Comparison of ENCODE assay signal across 21 cellular contexts in genomic region chr3:18738393-18739097, GRCh38.
DNase-seq lines count a peak whose midpoint lies in the region; ATAC-seq and TF ChIP-seq lines count a peak whose summit lies in the region.
"Had no signal": no experiment of that assay in that cellular context is flagged by ENCODE, and none has a peak within 500 bp of the region (broad histone marks: within the 10 kb centered on the region; RNA-seq: fewer than 3 reads in every experiment).

No MANE protein-coding gene starts in this region.

- H3K27me3 Mint-ChIP-seq in CD4-positive, alpha-beta T cell, result no peaks in the 10 kb centered on the region
- H3K27me3 Mint-ChIP-seq in activated CD8-positive, alpha-beta T cell treated with anti-CD3 and anti-CD28 coated beads for 36 hours, result no peaks in the 10 kb centered on the region
- H3K27me3 Mint-ChIP-seq in immature natural killer cell (ENCODE audit: low read depth in 3 of 3), result peaks cover 2 to 8% (median 4%) of the 10 kb centered on the region in 3 donors

- H3K4me3 ChIP-seq in BLaER1 treated with 17β-estradiol and CSF1 and Interleukin-3, amounts not matched to agents 10 nM and 100 nM, result no peak overlapping the region
- H3K4me3 ChIP-seq in gastroesophageal sphincter (no peak overlapping the region), body of pancreas (no peak overlapping the region)
- H3K4me3 ChIP-seq: left lung, sigmoid colon, thoracic aorta had no signal

- peak overlapping the region in 7 of 11 experiments; percentile 7 to 88 (median 83); a peak in 10 of 22 replicates for H3K4me2 ChIP-seq in BLaER1 treated with 17β-estradiol and CSF1 and Interleukin-3, amounts not matched to agents 10 nM and 100 nM

- H3K9me3 ChIP-seq in BLaER1 treated with 17β-estradiol and CSF1 and Interleukin-3, amounts not matched to agents 10 nM and 100 nM (replicated peaks in 1 of 11), result no peaks in the 10 kb centered on the region
- no peaks in the 10 kb centered on the region for H3K9me3 ChIP-seq in CD4-positive, alpha-beta T cell (ENCODE audit: control insufficient read depth, low read length)
- H3K9me3 ChIP-seq in gastroesophageal sphincter, result no peaks in the 10 kb centered on the region
- no peaks in the 10 kb centered on the region for H3K9me3 ChIP-seq in body of pancreas
- H3K9me3 ChIP-seq: left lung, sigmoid colon, thoracic aorta had no signal

- H3K36me3 ChIP-seq in BLaER1 treated with 17β-estradiol and CSF1 and Interleukin-3, amounts not matched to agents 10 nM and 100 nM, result no peaks in the 10 kb centered on the region
- H3K36me3 ChIP-seq in gastroesophageal sphincter (no peaks in the 10 kb centered on the region), body of pancreas (replicated peaks in 1 of 2; ENCODE audit: insufficient read depth in 1 of 2, low read depth in 2 of 2) (no peaks in the 10 kb centered on the region)
- H3K36me3 ChIP-seq: left lung, sigmoid colon, thoracic aorta had no signal

- ATAC-seq in CD4-positive, alpha-beta T cell (ENCODE audit: poor library complexity), result no peak
- ATAC-seq in activated CD8-positive, alpha-beta T cell treated with anti-CD3 and anti-CD28 coated beads for 36 hours, result no peak
- ATAC-seq in GM19395 (IDR thresholded peaks at IDR 0.05; ENCODE audit: unreplicated experiment) (no peak), gastroesophageal sphincter (no peak), body of pancreas (no peak)
- ATAC-seq: HCT116, left lung, WTC11 had no signal

- peaks cover 78% of the 10 kb centered on the region for H3K4me1 Mint-ChIP-seq in CD4-positive, alpha-beta T cell (ENCODE audit: low read depth)
- H3K4me1 Mint-ChIP-seq in activated CD8-positive, alpha-beta T cell treated with anti-CD3 and anti-CD28 coated beads for 36 hours (ENCODE audit: low read depth), result peaks cover 77% of the 10 kb centered on the region
- H3K4me1 Mint-ChIP-seq in immature natural killer cell, result peaks cover 70 to 78% of the 10 kb centered on the region in 2 donors
- H3K4me1 Mint-ChIP-seq: neural crest cell had no signal

- CTCF ChIA-PET in CD4-positive, alpha-beta T cell (lab: Charles Lee), result interaction anchor here (0.7 to 2.5 kb wide), 3 partner anchors 20 to 293 kb away, joined by 3 to 8 read pairs (median 4); no protein-coding TSS in a partner anchor
- CTCF ChIA-PET in activated CD8-positive, alpha-beta T cell treated with anti-CD3 and anti-CD28 coated beads for 36 hours (lab: Charles Lee), result interaction anchor here (0.9 to 8.8 kb wide), 9 partner anchors 9 to 308 kb away, joined by 3 to 69 read pairs (median 4); no protein-coding TSS in a partner anchor

- 50 to 83% methylated on average over 1 of the region's 1 CpG for WGBS in gastroesophageal sphincter (ENCODE audit: low coverage in 1 of 2), 2 donors
- 27 to 29% methylated on average over 1 of the region's 1 CpG for WGBS in body of pancreas, 2 donors

- no peak for TF ChIP-seq CTCF in CD4-positive, alpha-beta T cell (IDR thresholded peaks at IDR 0.05)
- no peak for TF ChIP-seq CTCF in activated CD8-positive, alpha-beta T cell treated with anti-CD3 and anti-CD28 coated beads for 36 hours (IDR thresholded peaks at IDR 0.05)
- TF ChIP-seq CTCF in gastroesophageal sphincter (IDR thresholded peaks at IDR 0.05), result no peak
- TF ChIP-seq CTCF in body of pancreas (IDR thresholded peaks at IDR 0.05), result no peak

- H3K9me3 Mint-ChIP-seq in CD4-positive, alpha-beta T cell, result peaks cover 2% of the 10 kb centered on the region
- peaks cover 22% of the 10 kb centered on the region for H3K9me3 Mint-ChIP-seq in activated CD8-positive, alpha-beta T cell treated with anti-CD3 and anti-CD28 coated beads for 36 hours
- no peaks in the 10 kb centered on the region for H3K9me3 Mint-ChIP-seq in immature natural killer cell
- H3K9me3 Mint-ChIP-seq: neural crest cell, WTC11 had no signal

- H3K36me3 Mint-ChIP-seq in CD4-positive, alpha-beta T cell (ENCODE audit: low read depth), result no peaks in the 10 kb centered on the region
- H3K36me3 Mint-ChIP-seq in activated CD8-positive, alpha-beta T cell treated with anti-CD3 and anti-CD28 coated beads for 36 hours (ENCODE audit: low read depth), result peaks cover 38% of the 10 kb centered on the region
- peaks cover 0 to 11% (median 4%) of the 10 kb centered on the region in 3 donors for H3K36me3 Mint-ChIP-seq in immature natural killer cell
- H3K36me3 Mint-ChIP-seq: WTC11 had no signal

- no peak overlapping the region for H3K27ac ChIP-seq in BLaER1 treated with 17β-estradiol and CSF1 and Interleukin-3, amounts not matched to agents 10 nM and 100 nM
- no peak overlapping the region for H3K27ac ChIP-seq in CD4-positive, alpha-beta T cell (ENCODE audit: low read depth, low read length)
- H3K27ac ChIP-seq in gastroesophageal sphincter (no peak overlapping the region), body of pancreas (no peak overlapping the region)
- H3K27ac ChIP-seq: left lung, sigmoid colon, thoracic aorta had no signal

- peaks cover 32 to 70% (median 40%) of the 10 kb centered on the region in 10 experiments for H3K4me1 ChIP-seq in BLaER1 treated with 17β-estradiol and CSF1 and Interleukin-3, amounts not matched to agents 10 nM and 100 nM
- H3K4me1 ChIP-seq in gastroesophageal sphincter, result no peaks in the 10 kb centered on the region
- no peaks in the 10 kb centered on the region for H3K4me1 ChIP-seq in body of pancreas
- H3K4me1 ChIP-seq: sigmoid colon had no signal

- no peaks in the 10 kb centered on the region for H4K20me1 ChIP-seq in BLaER1 treated with 17β-estradiol and CSF1 and Interleukin-3, amounts not matched to agents 10 nM and 100 nM

- H3K4me3 Mint-ChIP-seq in CD4-positive, alpha-beta T cell, result peak overlapping the region; percentile 28
- peak overlapping the region; percentile 7 for H3K4me3 Mint-ChIP-seq in activated CD8-positive, alpha-beta T cell treated with anti-CD3 and anti-CD28 coated beads for 36 hours
- peak overlapping the region; percentile 20 to 88 (median 55) for H3K4me3 Mint-ChIP-seq in immature natural killer cell
- H3K4me3 Mint-ChIP-seq: neural crest cell, WTC11 had no signal

- POLR2A ChIA-PET in CD4-positive, alpha-beta T cell (lab: Charles Lee), result interaction anchor here (0.6 to 7.9 kb wide), 7 partner anchors 10 to 294 kb away, joined by 3 to 71 read pairs (median 4); no protein-coding TSS in a partner anchor
- POLR2A ChIA-PET in activated CD8-positive, alpha-beta T cell treated with anti-CD3 and anti-CD28 coated beads for 36 hours (lab: Charles Lee), result interaction anchor here (0.6 to 8.0 kb wide), 30 partner anchors 9 to 331 kb away, joined by 3 to 92 read pairs (median 4); no protein-coding TSS in a partner anchor

- peaks cover 0 to 7% (median 0%) of the 10 kb centered on the region in 11 experiments; a peak in 2 of 22 replicates for H3K27me3 ChIP-seq in BLaER1 treated with 17β-estradiol and CSF1 and Interleukin-3, amounts not matched to agents 10 nM and 100 nM
- no peaks in the 10 kb centered on the region for H3K27me3 ChIP-seq in CD4-positive, alpha-beta T cell (ENCODE audit: control insufficient read depth, insufficient read depth, low read length)
- H3K27me3 ChIP-seq in gastroesophageal sphincter, result no peaks in the 10 kb centered on the region
- no peaks in the 10 kb centered on the region for H3K27me3 ChIP-seq in body of pancreas
- H3K27me3 ChIP-seq: left lung, sigmoid colon had no signal

- intact Hi-C loops in CD4-positive, alpha-beta T cell (cut with DNase I, micrococcal nuclease), result no loop called here
- intact Hi-C loops in activated CD8-positive, alpha-beta T cell treated with anti-CD3 and anti-CD28 coated beads for 36 hours (cut with micrococcal nuclease), result no loop called here
- intact Hi-C loops in body of pancreas (cut with DNase I), result no loop called here

- no peak overlapping the region for H3K9ac ChIP-seq in BLaER1 treated with 17β-estradiol and CSF1 and Interleukin-3, amounts not matched to agents 10 nM and 100 nM

- DNase-seq in CD4-positive, alpha-beta T cell, result no peak
- DNase-seq in activated CD8-positive, alpha-beta T cell treated with anti-CD3 and anti-CD28 coated beads for 36 hours, result no peak
- DNase-seq in immature natural killer cell, result no peak
- DNase-seq in body of pancreas, result no peak
- DNase-seq: activated gamma-delta T cell treated with Interleukin-2 at 50 U/mL for 16 hours; effector CD4-positive, alpha-beta T cell; erythroblast; foreskin fibroblast; KBM-7; left lung; NCI-H1436 treated with DMSO at 0.1 percent for 48 hours; NCI-H2171; NCI-H524 treated with DMSO at 0.1 percent for 48 hours; sigmoid colon had no signal

- TF ChIP-seq EP300 in gastroesophageal sphincter (IDR thresholded peaks at IDR 0.05), result no peak

- H3K27ac Mint-ChIP-seq in CD4-positive, alpha-beta T cell, result peak overlapping the region; percentile 90
- H3K27ac Mint-ChIP-seq in activated CD8-positive, alpha-beta T cell treated with anti-CD3 and anti-CD28 coated beads for 36 hours, result peak overlapping the region; percentile 92
- H3K27ac Mint-ChIP-seq in immature natural killer cell, result peak overlapping the region; percentile 91 to 98 (median 96)
- H3K27ac Mint-ChIP-seq: WTC11 had no signal

- no peak for TF ChIP-seq POLR2A in gastroesophageal sphincter (IDR thresholded peaks at IDR 0.05)
- TF ChIP-seq POLR2A in body of pancreas (IDR thresholded peaks at IDR 0.05), result no peak
